17 cellular contexts compared by ENCODE assay signal in genomic region chr18:49655266-49656097, GRCh38.
"Had no signal": no experiment of that assay in that cellular context is flagged by ENCODE, and none has a peak within 500 bp of the region (broad histone marks: within the 10 kb centered on the region; RNA-seq: fewer than 3 reads in every experiment).

No MANE protein-coding gene starts in this region.

- H3K27ac ChIP-seq: body of pancreas, esophagus muscularis mucosa, left lung, psoas muscle, testis had no signal

- H3K4me3 Mint-ChIP-seq: immature natural killer cell; naive thymus-derived CD4-positive, alpha-beta T cell; stimulated activated naive CD8-positive, alpha-beta T cell treated with anti-CD3 and anti-CD28 coated beads, Interleukin-15, Interleukin-2, amounts not matched to agents 100 ng/mL and 50 ng/mL, for 24 hours; T-helper 2 cell treated with Interferon-gamma antibody and Interleukin-4, amounts not matched to agents 5 μg/mL and 100 μg/mL, for 36 hours had no signal

- H3K9me3 Mint-ChIP-seq: immature natural killer cell; stimulated activated naive CD8-positive, alpha-beta T cell treated with anti-CD3 and anti-CD28 coated beads, Interleukin-15, Interleukin-2, amounts not matched to agents 100 ng/mL and 50 ng/mL, for 24 hours; T-helper 2 cell treated with Interferon-gamma antibody and Interleukin-4, amounts not matched to agents 5 μg/mL and 100 μg/mL, for 36 hours had no signal

- H3K36me3 ChIP-seq: esophagus muscularis mucosa, left lung had no signal

- H3K4me1 ChIP-seq: left lung, psoas muscle had no signal

- ATAC-seq: body of pancreas; left lung; naive thymus-derived CD4-positive, alpha-beta T cell; psoas muscle; sciatic nerve had no signal

- H3K9me3 ChIP-seq: body of pancreas, esophagus muscularis mucosa, left lung, psoas muscle, testis had no signal

- H3K4me1 Mint-ChIP-seq: immature natural killer cell had no signal

- H3K27me3 Mint-ChIP-seq: stimulated activated naive CD8-positive, alpha-beta T cell treated with anti-CD3 and anti-CD28 coated beads, Interleukin-15, Interleukin-2, amounts not matched to agents 100 ng/mL and 50 ng/mL, for 24 hours had no signal

- H3K27ac Mint-ChIP-seq: immature natural killer cell; naive thymus-derived CD4-positive, alpha-beta T cell; stimulated activated naive CD8-positive, alpha-beta T cell treated with anti-CD3 and anti-CD28 coated beads, Interleukin-15, Interleukin-2, amounts not matched to agents 100 ng/mL and 50 ng/mL, for 24 hours; T-helper 2 cell treated with Interferon-gamma antibody and Interleukin-4, amounts not matched to agents 5 μg/mL and 100 μg/mL, for 36 hours had no signal

- H3K4me3 ChIP-seq: body of pancreas, esophagus muscularis mucosa, left lung, psoas muscle, testis had no signal

- DNase-seq: activated naive CD4-positive, alpha-beta T cell treated with anti-CD3 and anti-CD28 coated beads, Interleukin-2, amount 50 U/mL, for 16 hours; activated T-cell treated with anti-CD3 and anti-CD28 coated beads, Interleukin-2, amount 50 U/mL, for 1 hour; body of pancreas; glutamatergic neuron; left lung; midbrain; naive thymus-derived CD4-positive, alpha-beta T cell; nucleus accumbens; psoas muscle; stimulated activated CD4-positive, alpha-beta T cell treated with anti-CD3 and anti-CD28 coated beads, Interleukin-4, amount 100 ng/mL, for 1 hour; SW 1271; testis had no signal

- H3K27me3 ChIP-seq: body of pancreas, esophagus muscularis mucosa, left lung, testis had no signal

- H3K36me3 Mint-ChIP-seq: immature natural killer cell; naive thymus-derived CD4-positive, alpha-beta T cell had no signal
